ENCODE assay signal across 9 cellular contexts in the genomic region with DNA sequence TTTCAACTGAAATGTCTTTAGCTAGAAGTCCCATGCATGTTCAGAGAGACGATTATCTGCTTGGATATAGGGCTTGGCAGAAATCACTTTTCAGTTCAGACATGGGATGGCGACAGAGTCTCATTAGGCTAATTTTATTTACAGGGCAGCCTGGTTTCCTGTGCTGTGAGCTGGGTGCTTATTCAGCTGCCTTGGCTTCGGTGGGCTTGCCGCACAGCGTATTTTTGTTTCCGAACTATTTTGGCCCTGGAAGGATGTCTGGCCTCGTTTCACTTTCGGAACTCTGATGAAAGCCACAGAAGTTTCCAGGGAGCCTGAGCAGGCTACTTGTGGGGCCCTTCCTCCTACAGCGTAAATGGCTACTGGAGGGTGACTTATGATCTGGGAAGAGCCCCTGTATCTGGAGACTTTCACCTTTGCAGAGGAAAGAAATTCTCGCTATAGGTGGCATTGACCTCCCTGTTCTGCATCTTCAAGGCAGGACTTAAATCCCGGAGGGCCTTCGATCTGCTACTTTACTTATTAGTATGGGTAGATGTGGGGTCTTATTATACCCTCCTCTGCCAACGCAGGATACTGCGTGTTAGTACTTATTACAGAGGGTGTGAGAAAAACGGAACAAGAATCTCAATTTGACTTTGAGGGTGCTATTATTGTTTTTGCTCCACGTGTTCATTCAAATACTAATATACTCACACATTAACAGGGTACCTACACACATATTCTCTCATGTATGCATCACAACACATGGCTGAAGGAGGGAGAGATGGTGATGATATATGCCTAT.
DNase-seq lines count a peak whose midpoint lies in the region; ATAC-seq and TF ChIP-seq lines count a peak whose summit lies in the region.
"Had no signal": no experiment of that assay in that cellular context is flagged by ENCODE, and none has a peak within 500 bp of the region (broad histone marks: within the 10 kb centered on the region; RNA-seq: fewer than 3 reads in every experiment).

No MANE protein-coding gene starts in this region.

- no peaks in the 10 kb centered on the region for H3K9me2 ChIP-seq in HCT116 (ENCODE audit: insufficient read depth)

- H3K4me3 ChIP-seq in HCT116 (replicated peaks in 1 of 2; ENCODE audit: low read depth in 1 of 2, low read length in 2 of 2) (no peak overlapping the region), NB4 (ENCODE audit: low read depth, low read length) (no peak overlapping the region), right atrium auricular region (peak overlapping the region; percentile 10 to 29), retinal pigment epithelial cell (ENCODE audit: low read length) (no peak overlapping the region)

- no peaks in the 10 kb centered on the region for H3K9me3 Mint-ChIP-seq in activated T-cell treated with anti-CD3 and anti-CD28 coated beads, Interleukin-2, amount 50 U/mL, for 72 hours
- H3K9me3 Mint-ChIP-seq in activated T-cell treated with anti-CD3 and anti-CD28 coated beads, Interleukin-2, amount 50 U/mL, for 24 hours, result no peaks in the 10 kb centered on the region
- H3K9me3 Mint-ChIP-seq: naive thymus-derived CD8-positive, alpha-beta T cell had no signal

- H3K79me2 ChIP-seq in HCT116 (ENCODE audit: insufficient read depth, low read length), result no peaks in the 10 kb centered on the region

- no peak for TF ChIP-seq POLR2A in HCT116 (IDR thresholded peaks at IDR 0.05; ENCODE audit: borderline replicate concordance, extremely low read depth, insufficient read depth, insufficient read length)
- TF ChIP-seq POLR2A in NB4 (IDR thresholded peaks at IDR 0.05; ENCODE audit: extremely low read depth, insufficient read length), result no peak

- ATAC-seq in activated T-cell treated with anti-CD3 and anti-CD28 coated beads, Interleukin-2, amount 50 U/mL, for 72 hours (replicated peaks in 1 of 2), result peak; percentile 56 to 68
- ATAC-seq in HCT116, result peak; percentile 63; the same call in 1 of the 2 replicates

- H3K9me3 ChIP-seq in HCT116 (ENCODE audit: control insufficient read depth in 1 of 2, insufficient read depth in 1 of 2, low read depth in 1 of 2, low read length in 2 of 2) (no peaks in the 10 kb centered on the region), right atrium auricular region (no peaks in the 10 kb centered on the region)

- CTCF ChIA-PET in HCT116 (lab: Charles Lee), result interaction anchor here (0.6 to 1.2 kb wide), 4 partner anchors 249 to 1281 kb away, joined by 3 read pairs; no protein-coding TSS in a partner anchor

- peak; percentile 7 to 13 for DNase-seq in activated T-cell treated with anti-CD3 and anti-CD28 coated beads, Interleukin-2, amount 50 U/mL, for 72 hours
- no peak for DNase-seq in activated T-cell treated with anti-CD3 and anti-CD28 coated beads, Interleukin-2, amount 50 U/mL, for 24 hours
- no peak for DNase-seq in HCT116 (ENCODE audit: low read depth, low spot score)
- DNase-seq in NB4 (ENCODE audit: low read depth), result peak; percentile 4
- peak; percentile 53 for DNase-seq in amniotic stem cell (lab: John Stamatoyannopoulos, UW)
- peak; percentile 83 for DNase-seq in right atrium auricular region (ENCODE audit: low spot score)
- peak; percentile 45 for DNase-seq in retinal pigment epithelial cell (ENCODE audit: low read depth)
- DNase-seq in SKM-1 treated with dmso at 0.1 percent for 144 hours (lab: John Stamatoyannopoulos, UW; ENCODE audit: unreplicated experiment), result no peak
- DNase-seq: naive thymus-derived CD8-positive, alpha-beta T cell had no signal

- peaks cover 7% of the 10 kb centered on the region for H3K27me3 Mint-ChIP-seq in activated T-cell treated with anti-CD3 and anti-CD28 coated beads, Interleukin-2, amount 50 U/mL, for 72 hours (ENCODE audit: low read depth)
- peaks cover 6% of the 10 kb centered on the region for H3K27me3 Mint-ChIP-seq in activated T-cell treated with anti-CD3 and anti-CD28 coated beads, Interleukin-2, amount 50 U/mL, for 24 hours

- TF ChIP-seq CTCF in HCT116 (IDR thresholded peaks at IDR 0.05 in 2 of 3, conservative IDR thresholded peaks at IDR 0.05 in 1 of 3; ENCODE audit: borderline replicate concordance in 1 of 3, insufficient read depth in 1 of 3, low read depth in 2 of 3, low read length in 2 of 3) (0 out of 6 replicates have a peak, but pooled peaks of 2 of the 3 experiments have one; percentile 9 to 23), NB4 (IDR thresholded peaks at IDR 0.05; ENCODE audit: low read depth, low read length) (no peak), right atrium auricular region (IDR thresholded peaks at IDR 0.05) (peak; percentile 28 to 70), retinal pigment epithelial cell (conservative IDR thresholded peaks at IDR 0.05; ENCODE audit: low read depth, low read length) (peak; percentile 56)

- H3K27me3 ChIP-seq in HCT116 (ENCODE audit: insufficient read depth, low read length) (no peaks in the 10 kb centered on the region), right atrium auricular region (no peaks in the 10 kb centered on the region)

- no peaks in the 10 kb centered on the region for H3K4me1 ChIP-seq in HCT116 (ENCODE audit: control insufficient read depth in 1 of 2, insufficient read depth in 2 of 2, low read length in 2 of 2)
- H3K4me1 ChIP-seq in right atrium auricular region, result peaks cover 0 to 11% of the 10 kb centered on the region in 2 donors

- H3K4me1 Mint-ChIP-seq in activated T-cell treated with anti-CD3 and anti-CD28 coated beads, Interleukin-2, amount 50 U/mL, for 72 hours (ENCODE audit: low read depth), result peaks cover 16% of the 10 kb centered on the region
- peaks cover 19% of the 10 kb centered on the region for H3K4me1 Mint-ChIP-seq in activated T-cell treated with anti-CD3 and anti-CD28 coated beads, Interleukin-2, amount 50 U/mL, for 24 hours (ENCODE audit: low read depth)

- no peak overlapping the region for H3K4me2 ChIP-seq in HCT116 (ENCODE audit: low read length)

- no peaks in the 10 kb centered on the region for H4K20me1 ChIP-seq in HCT116 (ENCODE audit: insufficient read depth)

- H3K27ac Mint-ChIP-seq in activated T-cell treated with anti-CD3 and anti-CD28 coated beads, Interleukin-2, amount 50 U/mL, for 72 hours, result no peak overlapping the region
- no peak overlapping the region for H3K27ac Mint-ChIP-seq in activated T-cell treated with anti-CD3 and anti-CD28 coated beads, Interleukin-2, amount 50 U/mL, for 24 hours
- H3K27ac Mint-ChIP-seq: naive thymus-derived CD8-positive, alpha-beta T cell had no signal

- intact Hi-C loops in HCT116 (cut with micrococcal nuclease), result loop anchor here (2.0 kb wide), 1 partner anchor 848 kb away; no protein-coding TSS in a partner anchor

- no peak overlapping the region for H2AFZ ChIP-seq in HCT116 (ENCODE audit: low read depth, low read length, poor library complexity, severe bottlenecking)

- H3K27ac ChIP-seq in HCT116 (ENCODE audit: low read depth, low read length), result no peak overlapping the region
- H3K27ac ChIP-seq in right atrium auricular region, result peak overlapping the region; percentile 46 to 52

- POLR2A ChIA-PET in HCT116 (lab: Charles Lee), result no interaction called here

- RAD21 ChIA-PET in HCT116 (lab: Charles Lee; ENCODE audit: low non-redundant PET in 1 of 2, low total read pairs in 2 of 2, uncharacterized antibody in 2 of 2, unreplicated experiment in 2 of 2), result interaction anchor here in 1 of 2 experiments (1.2 kb wide), 1 partner anchor 848 kb away, joined by 4 read pairs; no protein-coding TSS in a partner anchor

- no TSS peak for BruUV-seq in HCT116 (replicated peaks; lab: Mats Ljungman, UMichigan)

- no peaks in the 10 kb centered on the region for H3K36me3 ChIP-seq in HCT116 (ENCODE audit: control insufficient read depth in 1 of 2, insufficient read depth in 2 of 2, low read length in 2 of 2)
- no peaks in the 10 kb centered on the region for H3K36me3 ChIP-seq in right atrium auricular region

- no peak overlapping the region for H3K9ac ChIP-seq in HCT116 (ENCODE audit: low read length)

- peak; percentile 43 for TF ChIP-seq RAD21 in HCT116 (IDR thresholded peaks at IDR 0.05; ENCODE audit: low read depth)

- peak overlapping the region in 1 of 2 donors; percentile 43 for H3K4me3 Mint-ChIP-seq in activated T-cell treated with anti-CD3 and anti-CD28 coated beads, Interleukin-2, amount 50 U/mL, for 72 hours
- no peak overlapping the region for H3K4me3 Mint-ChIP-seq in activated T-cell treated with anti-CD3 and anti-CD28 coated beads, Interleukin-2, amount 50 U/mL, for 24 hours

- H3K36me3 Mint-ChIP-seq in activated T-cell treated with anti-CD3 and anti-CD28 coated beads, Interleukin-2, amount 50 U/mL, for 72 hours (ENCODE audit: insufficient read depth in 2 of 2), result no peaks in the 10 kb centered on the region
- no peaks in the 10 kb centered on the region for H3K36me3 Mint-ChIP-seq in activated T-cell treated with anti-CD3 and anti-CD28 coated beads, Interleukin-2, amount 50 U/mL, for 24 hours (ENCODE audit: low read depth)
- H3K36me3 Mint-ChIP-seq: naive thymus-derived CD8-positive, alpha-beta T cell had no signal

TF ChIP-seq in HCT116, 20 proteins besides CTCF, POLR2A, EP300 and RAD21 (continues in another document):
- TF ChIP-seq, protein P1, sequence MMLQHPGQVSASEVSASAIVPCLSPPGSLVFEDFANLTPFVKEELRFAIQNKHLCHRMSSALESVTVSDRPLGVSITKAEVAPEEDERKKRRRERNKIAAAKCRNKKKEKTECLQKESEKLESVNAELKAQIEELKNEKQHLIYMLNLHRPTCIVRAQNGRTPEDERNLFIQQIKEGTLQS (IDR thresholded peaks at IDR 0.05), result no peak
- TF ChIP-seq, protein P2, sequence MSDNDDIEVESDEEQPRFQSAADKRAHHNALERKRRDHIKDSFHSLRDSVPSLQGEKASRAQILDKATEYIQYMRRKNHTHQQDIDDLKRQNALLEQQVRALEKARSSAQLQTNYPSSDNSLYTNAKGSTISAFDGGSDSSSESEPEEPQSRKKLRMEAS (IDR thresholded peaks at IDR 0.05), result no peak
- TF ChIP-seq JUND (IDR thresholded peaks at IDR 0.05), result no peak
- TF ChIP-seq EGR1 (IDR thresholded peaks at IDR 0.05; ENCODE audit: low read depth), result no peak

Comparison
In these comparisons a context has a peak if more than half of its experiments do, and no peak if none do; other contexts are left out.
1. DNase-seq: peak in activated T-cell treated with anti-CD3 and anti-CD28 coated beads, Interleukin-2, amount 50 U/mL, for 72 hours (2 of 2), NB4 (single experiment), amniotic stem cell (single experiment), right atrium auricular region (single experiment) and retinal pigment epithelial cell (single experiment); none in activated T-cell treated with anti-CD3 and anti-CD28 coated beads, Interleukin-2, amount 50 U/mL, for 24 hours (single experiment), HCT116 (single experiment) and SKM-1 treated with dmso at 0.1 percent for 144 hours (single experiment).
2. H3K4me3 ChIP-seq: peak in right atrium auricular region (2 of 2); none in HCT116 (0 of 2), NB4 (single experiment) and retinal pigment epithelial cell (single experiment).